In the genomic region with DNA sequence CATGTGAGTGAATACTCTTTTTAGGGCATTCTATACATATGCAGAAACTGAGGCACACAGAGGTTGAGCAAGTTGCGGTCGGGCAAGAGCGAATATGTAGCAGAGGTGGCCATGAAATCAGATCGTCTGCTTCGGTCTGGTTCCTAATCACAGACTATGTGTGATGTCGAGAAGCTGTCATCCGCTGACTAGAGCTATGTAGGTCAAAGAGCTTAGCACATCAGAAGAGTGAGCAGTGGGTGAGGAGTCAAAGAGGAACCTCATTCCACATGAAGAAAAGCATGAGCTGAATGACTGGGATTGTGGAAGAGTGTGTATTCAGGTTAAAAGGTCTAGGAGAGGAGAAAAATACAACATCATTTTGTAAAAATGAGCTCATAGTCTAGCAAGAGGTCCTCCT, we compare ENCODE assay signal across 15 cellular contexts. TPM values are rescaled to one million over a fixed set of nuclear protein-coding genes. Genes with fewer than 3 reads are reported as not detected.
DNase-seq lines count a peak whose midpoint lies in the region; ATAC-seq and TF ChIP-seq lines count a peak whose summit lies in the region.
"Had no signal": no experiment of that assay in that cellular context is flagged by ENCODE, and none has a peak within 500 bp of the region (broad histone marks: within the 10 kb centered on the region; RNA-seq: fewer than 3 reads in every experiment).

No MANE protein-coding gene starts in this region.

- no peak for TF ChIP-seq CTCF in thyroid gland (IDR thresholded peaks at IDR 0.05)

- peak; percentile 27 for ATAC-seq in activated CD8-positive, alpha-beta memory T cell treated with anti-CD3 and anti-CD28 coated beads, Interleukin-2, amount 10 ng/mL, durations not matched to agents 7 days and 5 days
- ATAC-seq in right cardiac atrium (peak; percentile 33 to 47), GM18858 (IDR thresholded peaks at IDR 0.05; ENCODE audit: unreplicated experiment) (no peak)
- ATAC-seq: body of pancreas had no signal

- peaks cover 38% of the 10 kb centered on the region for H3K36me3 Mint-ChIP-seq in activated CD8-positive, alpha-beta memory T cell treated with anti-CD3 and anti-CD28 coated beads, Interleukin-2, amount 10 ng/mL, durations not matched to agents 7 days and 5 days
- peaks cover 15% of the 10 kb centered on the region for H3K36me3 Mint-ChIP-seq in activated T-helper 2 cell treated with anti-CD3 and anti-CD28 coated beads, Interferon-gamma antibody, Interleukin-2, Interleukin-4, amounts not matched to agents 10 μg/mL and 5 μg/mL and 100 μg/mL, durations not matched to agents 14 hours and 24 hours and 36 hours (ENCODE audit: low read depth)

- TF ChIP-seq POLR2A in thyroid gland (IDR thresholded peaks at IDR 0.05) = no peak

- H3K4me3 ChIP-seq in right cardiac atrium (ENCODE audit: low read length) = no peak overlapping the region
- H3K4me3 ChIP-seq in thyroid gland (replicated peaks in 1 of 3) = no peak overlapping the region
- H3K4me3 ChIP-seq: body of pancreas, tibial artery had no signal

- H3K4me1 Mint-ChIP-seq in activated CD8-positive, alpha-beta memory T cell treated with anti-CD3 and anti-CD28 coated beads, Interleukin-2, amount 10 ng/mL, durations not matched to agents 7 days and 5 days = peaks cover 98% of the 10 kb centered on the region
- H3K4me1 Mint-ChIP-seq in activated T-helper 2 cell treated with anti-CD3 and anti-CD28 coated beads, Interferon-gamma antibody, Interleukin-2, Interleukin-4, amounts not matched to agents 10 μg/mL and 5 μg/mL and 100 μg/mL, durations not matched to agents 14 hours and 24 hours and 36 hours (ENCODE audit: low read depth) = peaks cover 91% of the 10 kb centered on the region

- H3K36me3 ChIP-seq in thyroid gland = no peaks in the 10 kb centered on the region
- H3K36me3 ChIP-seq: tibial artery had no signal

- H3K9me3 Mint-ChIP-seq in activated CD8-positive, alpha-beta memory T cell treated with anti-CD3 and anti-CD28 coated beads, Interleukin-2, amount 10 ng/mL, durations not matched to agents 7 days and 5 days (ENCODE audit: low read depth) = no peaks in the 10 kb centered on the region
- H3K9me3 Mint-ChIP-seq in activated T-helper 2 cell treated with anti-CD3 and anti-CD28 coated beads, Interferon-gamma antibody, Interleukin-2, Interleukin-4, amounts not matched to agents 10 μg/mL and 5 μg/mL and 100 μg/mL, durations not matched to agents 14 hours and 24 hours and 36 hours = no peaks in the 10 kb centered on the region

- WGBS in right cardiac atrium = 44% methylated on average over 7 of the region's 7 CpGs
- 89 to 94% methylated on average over 7 of the region's 7 CpGs for WGBS in thyroid gland, 2 donors

- intact Hi-C loops in activated T-helper 2 cell treated with anti-CD3 and anti-CD28 coated beads, Interferon-gamma antibody, Interleukin-2, Interleukin-4, amounts not matched to agents 10 μg/mL and 5 μg/mL and 100 μg/mL, durations not matched to agents 14 hours and 24 hours and 36 hours (cut with micrococcal nuclease) = no loop called here
- intact Hi-C loops in right cardiac atrium (cut with DNase I) (no loop called here), thyroid gland (cut with DNase I) (no loop called here)

- peak overlapping the region; percentile 65 for H3K4me3 Mint-ChIP-seq in activated CD8-positive, alpha-beta memory T cell treated with anti-CD3 and anti-CD28 coated beads, Interleukin-2, amount 10 ng/mL, durations not matched to agents 7 days and 5 days
- no peak overlapping the region for H3K4me3 Mint-ChIP-seq in activated T-helper 2 cell treated with anti-CD3 and anti-CD28 coated beads, Interferon-gamma antibody, Interleukin-2, Interleukin-4, amounts not matched to agents 10 μg/mL and 5 μg/mL and 100 μg/mL, durations not matched to agents 14 hours and 24 hours and 36 hours (ENCODE audit: low read depth)

- no peak for DNase-seq in activated CD8-positive, alpha-beta memory T cell treated with anti-CD3 and anti-CD28 coated beads, Interleukin-2, amount 10 ng/mL, durations not matched to agents 7 days and 5 days
- no peak for DNase-seq in activated CD8-positive, alpha-beta memory T cell treated with anti-CD3 and anti-CD28 coated beads, Interleukin-2, amount 50 U/mL, for 48 hours
- DNase-seq in activated T-helper 2 cell treated with anti-CD3 and anti-CD28 coated beads, Interferon-gamma antibody, Interleukin-2, Interleukin-4, amounts not matched to agents 10 μg/mL and 5 μg/mL and 100 μg/mL, durations not matched to agents 14 hours and 24 hours and 36 hours (ENCODE audit: low spot score) = no peak
- no peak for DNase-seq in right cardiac atrium
- no peak for DNase-seq in thyroid gland
- no peak for DNase-seq in NCI-H82 treated with DMSO at 0.1 percent for 48 hours (lab: John Stamatoyannopoulos, UW; ENCODE audit: unreplicated experiment)
- DNase-seq in C1 segment of cervical spinal cord (lab: John Stamatoyannopoulos, UW) = no peak
- DNase-seq: ACHN; activated CD4-positive, alpha-beta T cell treated with anti-CD3 and anti-CD28 coated beads, Interleukin-2, amount 50 U/mL, for 48 hours; body of pancreas; NCI-H446; SK-N-SH; tibial artery had no signal

- H3K4me1 ChIP-seq in right cardiac atrium (ENCODE audit: control insufficient read depth, insufficient read depth, low read length) (peaks cover 37% of the 10 kb centered on the region), thyroid gland (peaks cover 50 to 77% of the 10 kb centered on the region in 2 donors)

- CTCF ChIA-PET in activated CD8-positive, alpha-beta memory T cell treated with anti-CD3 and anti-CD28 coated beads, Interleukin-2, amount 10 ng/mL, durations not matched to agents 7 days and 5 days (lab: Charles Lee) = interaction anchor here (1.1 to 10.2 kb wide), 5 partner anchors 11 to 19 kb away, joined by 3 to 93 read pairs (median 4); partner anchors contain the start of gene GAB3

- H3K27ac ChIP-seq in right cardiac atrium (ENCODE audit: low read length) (peak overlapping the region; percentile 58), thyroid gland (peak overlapping the region in 2 of 3 donors; percentile 79 to 83)

- H3K27me3 Mint-ChIP-seq in activated CD8-positive, alpha-beta memory T cell treated with anti-CD3 and anti-CD28 coated beads, Interleukin-2, amount 10 ng/mL, durations not matched to agents 7 days and 5 days = no peaks in the 10 kb centered on the region
- no peaks in the 10 kb centered on the region for H3K27me3 Mint-ChIP-seq in activated T-helper 2 cell treated with anti-CD3 and anti-CD28 coated beads, Interferon-gamma antibody, Interleukin-2, Interleukin-4, amounts not matched to agents 10 μg/mL and 5 μg/mL and 100 μg/mL, durations not matched to agents 14 hours and 24 hours and 36 hours (ENCODE audit: low read depth)

- H3K9me3 ChIP-seq in right cardiac atrium (ENCODE audit: control insufficient read depth, low read length) (no peaks in the 10 kb centered on the region), thyroid gland (no peaks in the 10 kb centered on the region)
- H3K9me3 ChIP-seq: body of pancreas, SK-N-SH, tibial artery had no signal

- H3K27me3 ChIP-seq in right cardiac atrium (ENCODE audit: control insufficient read depth, insufficient read depth) (no peaks in the 10 kb centered on the region), thyroid gland (no peaks in the 10 kb centered on the region)
- H3K27me3 ChIP-seq: body of pancreas, tibial artery had no signal

- peak overlapping the region; percentile 99 for H3K27ac Mint-ChIP-seq in activated CD8-positive, alpha-beta memory T cell treated with anti-CD3 and anti-CD28 coated beads, Interleukin-2, amount 10 ng/mL, durations not matched to agents 7 days and 5 days
- peak overlapping the region; percentile 73 for H3K27ac Mint-ChIP-seq in activated T-helper 2 cell treated with anti-CD3 and anti-CD28 coated beads, Interferon-gamma antibody, Interleukin-2, Interleukin-4, amounts not matched to agents 10 μg/mL and 5 μg/mL and 100 μg/mL, durations not matched to agents 14 hours and 24 hours and 36 hours

RNA-seq across cellular contexts. Expression of gene GAB3, which starts 19.0 kb away (rescaled TPM):
- total RNA-seq in activated CD8-positive, alpha-beta memory T cell treated with anti-CD3 and anti-CD28 coated beads, Interleukin-2, amount 10 ng/mL, durations not matched to agents 7 days and 5 days = 10 to 100 TPM; 20.0 to 26.6 TPM
- 4.3 and 4.5 TPM in 2 replicates for total RNA-seq in activated T-helper 2 cell treated with anti-CD3 and anti-CD28 coated beads, Interferon-gamma antibody, Interleukin-2, Interleukin-4, amounts not matched to agents 10 μg/mL and 5 μg/mL and 100 μg/mL, durations not matched to agents 14 hours and 24 hours and 36 hours
- total RNA-seq in right cardiac atrium (10 to 100 TPM in 3 of 4 donors, 1 to 10 TPM in 1; 7.8 to 14.4 (median 11.4) TPM), thyroid gland (10 to 100 TPM in 1 of 4 donors, 1 to 10 TPM in 3; 5.8 to 10.2 (median 8.1) TPM)
- 4.7 TPM for polyA plus RNA-seq in right cardiac atrium
- total RNA-seq: G401 had no signal

RNA-seq across cellular contexts. Expression of gene DKC1, which starts 30.8 kb away (rescaled TPM):
- total RNA-seq in activated CD8-positive, alpha-beta memory T cell treated with anti-CD3 and anti-CD28 coated beads, Interleukin-2, amount 10 ng/mL, durations not matched to agents 7 days and 5 days = 100 to 1,000 TPM in 1 of 2 experiments, 10 to 100 TPM in 1; 81.0 to 116 TPM
- 150 TPM in 2 replicates for total RNA-seq in activated T-helper 2 cell treated with anti-CD3 and anti-CD28 coated beads, Interferon-gamma antibody, Interleukin-2, Interleukin-4, amounts not matched to agents 10 μg/mL and 5 μg/mL and 100 μg/mL, durations not matched to agents 14 hours and 24 hours and 36 hours
- total RNA-seq in right cardiac atrium (10 to 100 TPM; 18.7 to 27.0 (median 21.4) TPM), thyroid gland (10 to 100 TPM; 33.8 to 41.5 (median 35.2) TPM)
- 14.0 TPM for polyA plus RNA-seq in right cardiac atrium
